ENCODE assay signal across 12 cellular contexts in genomic region chr20:50518270-50518721, GRCh38. TPM values are rescaled to one million over a fixed set of nuclear protein-coding genes. Genes with fewer than 3 reads are reported as not detected.
DNase-seq lines count a peak whose midpoint lies in the region; ATAC-seq and TF ChIP-seq lines count a peak whose summit lies in the region.
"Had no signal": no experiment of that assay in that cellular context is flagged by ENCODE, and none has a peak within 500 bp of the region (broad histone marks: within the 10 kb centered on the region; RNA-seq: fewer than 3 reads in every experiment).

No MANE protein-coding gene starts in this region.

- POLR2A ChIA-PET in CD4-positive, alpha-beta T cell (lab: Charles Lee) = interaction anchor here (0.7 to 4.5 kb wide), 8 partner anchors 8 to 327 kb away, joined by 3 to 51 read pairs (median 4); partner anchors contain the start of gene PTPN1
- POLR2A ChIA-PET in PC-3 (lab: Charles Lee; ENCODE audit: unreplicated experiment) = no interaction called here

- H3K4me3 Mint-ChIP-seq in CD4-positive, alpha-beta T cell = peak overlapping the region; percentile 74
- H3K4me3 Mint-ChIP-seq in nephron = no peak overlapping the region

- peak overlapping the region; percentile 39 for H3K4me2 ChIP-seq in PC-3 (ENCODE audit: low read length)
- H3K4me2 ChIP-seq in Karpas-422 (ENCODE audit: low read depth, low read length, poor library complexity, severe bottlenecking) = no peak overlapping the region

- ATAC-seq in CD4-positive, alpha-beta T cell (ENCODE audit: poor library complexity) = peak; percentile 32
- no peak for ATAC-seq in PC-3
- no peak for ATAC-seq in HG03039 (IDR thresholded peaks at IDR 0.05; ENCODE audit: unreplicated experiment)
- ATAC-seq: sciatic nerve had no signal

- peaks cover 100% of the 10 kb centered on the region for H3K4me1 Mint-ChIP-seq in CD4-positive, alpha-beta T cell (ENCODE audit: low read depth)
- H3K4me1 Mint-ChIP-seq in nephron = peaks cover 41% of the 10 kb centered on the region

- H3K9me3 Mint-ChIP-seq in CD4-positive, alpha-beta T cell = no peaks in the 10 kb centered on the region
- H3K9me3 Mint-ChIP-seq in nephron = no peaks in the 10 kb centered on the region

- no peak overlapping the region for H3K4me3 ChIP-seq in PC-3 (ENCODE audit: low read length)
- H3K4me3 ChIP-seq in choroid plexus epithelial cell (ENCODE audit: low read depth, low read length) = no peak overlapping the region
- no peak overlapping the region for H3K4me3 ChIP-seq in Karpas-422 (ENCODE audit: low read length)
- H3K4me3 ChIP-seq: testis had no signal

- H3K27me3 ChIP-seq in CD4-positive, alpha-beta T cell (ENCODE audit: control insufficient read depth, insufficient read depth, low read length) = no peaks in the 10 kb centered on the region
- H3K27me3 ChIP-seq in PC-3 (ENCODE audit: low read length) (no peaks in the 10 kb centered on the region), Karpas-422 (ENCODE audit: low read length) (no peaks in the 10 kb centered on the region)
- H3K27me3 ChIP-seq: testis had no signal

- CTCF ChIA-PET in CD4-positive, alpha-beta T cell (lab: Charles Lee) = interaction anchor here (0.6 to 1.4 kb wide), 3 partner anchors 25 to 52 kb away, joined by 3 read pairs; no protein-coding TSS in a partner anchor
- CTCF ChIA-PET in PC-3 (lab: Charles Lee) = no interaction called here

- peaks cover 6% of the 10 kb centered on the region for H3K36me3 Mint-ChIP-seq in CD4-positive, alpha-beta T cell (ENCODE audit: low read depth)
- peaks cover 4% of the 10 kb centered on the region for H3K36me3 Mint-ChIP-seq in nephron (ENCODE audit: low read depth)

- H3K9me2 ChIP-seq in PC-3 (replicated peaks; ENCODE audit: low read length) (no peaks in the 10 kb centered on the region), Karpas-422 (replicated peaks; ENCODE audit: insufficient read depth, low read length) (no peaks in the 10 kb centered on the region)

- peak overlapping the region; percentile 82 for H3K27ac Mint-ChIP-seq in CD4-positive, alpha-beta T cell
- peak overlapping the region in 2 of 3 experiments; percentile 42 to 65 for H3K27ac Mint-ChIP-seq in nephron

- H4K20me1 ChIP-seq in PC-3 (ENCODE audit: low read length) (peaks cover 30% of the 10 kb centered on the region; the same call in 1 of the 2 replicates), Karpas-422 (ENCODE audit: insufficient read depth, low read depth, low read length) (peaks cover 93% of the 10 kb centered on the region)

- H3K36me3 ChIP-seq in PC-3 (ENCODE audit: low read depth, low read length) = no peaks in the 10 kb centered on the region
- no peaks in the 10 kb centered on the region for H3K36me3 ChIP-seq in Karpas-422 (ENCODE audit: insufficient read depth, low read length)

- no TSS peak for BruUV-seq in PC-3 (replicated peaks; lab: Mats Ljungman, UMichigan)

- H2AFZ ChIP-seq in PC-3 (ENCODE audit: low read length) (no peak overlapping the region), Karpas-422 (ENCODE audit: low read length) (no peak overlapping the region)

- no peaks in the 10 kb centered on the region for H3K27me3 Mint-ChIP-seq in CD4-positive, alpha-beta T cell
- H3K27me3 Mint-ChIP-seq in nephron (ENCODE audit: low read depth) = no peaks in the 10 kb centered on the region

- peaks cover 44% of the 10 kb centered on the region for H3K4me1 ChIP-seq in PC-3 (ENCODE audit: insufficient read depth, low read length)
- H3K4me1 ChIP-seq in Karpas-422 (ENCODE audit: low read length) = peaks cover 23% of the 10 kb centered on the region

- H3K9me3 ChIP-seq in CD4-positive, alpha-beta T cell (ENCODE audit: control insufficient read depth, low read length) = no peaks in the 10 kb centered on the region
- H3K9me3 ChIP-seq in PC-3 (ENCODE audit: low read length) (no peaks in the 10 kb centered on the region), Karpas-422 (ENCODE audit: low read length) (no peaks in the 10 kb centered on the region)
- H3K9me3 ChIP-seq: testis had no signal

- peaks cover 98% of the 10 kb centered on the region for H3K79me2 ChIP-seq in PC-3 (ENCODE audit: low read length)
- peaks cover 4% of the 10 kb centered on the region; the same call in 1 of the 2 replicates for H3K79me2 ChIP-seq in Karpas-422 (ENCODE audit: low read length)

- no peak for TF ChIP-seq CTCF in CD4-positive, alpha-beta T cell (IDR thresholded peaks at IDR 0.05)
- no peak for TF ChIP-seq CTCF in PC-3 (conservative IDR thresholded peaks at IDR 0.05; ENCODE audit: low read depth, low read length)
- no peak for TF ChIP-seq CTCF in choroid plexus epithelial cell (conservative IDR thresholded peaks at IDR 0.05; ENCODE audit: low read depth, low read length)
- no peak for TF ChIP-seq CTCF in nephron (IDR thresholded peaks at IDR 0.05; ENCODE audit: unreplicated experiment in 3 of 3)

- no peaks in the 10 kb centered on the region for H3F3A ChIP-seq in PC-3 (ENCODE audit: low read length, unreplicated experiment)

- H3K9ac ChIP-seq in PC-3 (ENCODE audit: low read length) (no peak overlapping the region), Karpas-422 (ENCODE audit: low read length) (no peak overlapping the region)

- DNase-seq in CD4-positive, alpha-beta T cell = no peak
- DNase-seq in PC-3 (peak; percentile 51), choroid plexus epithelial cell (ENCODE audit: low read depth) (peak; percentile 66), Karpas-422 (no peak), kidney glomerular epithelial cell (lab: John Stamatoyannopoulos, UW) (no peak), DMS 273 (lab: John Stamatoyannopoulos, UW; ENCODE audit: unreplicated experiment) (no peak)
- DNase-seq: activated effector memory CD4-positive, alpha-beta T cell treated with anti-CD3 and anti-CD28 coated beads, Interleukin-2, amount 50 U/mL, for 16 hours; RPMI8226; testis had no signal

- peak overlapping the region; percentile 48 for H3K27ac ChIP-seq in CD4-positive, alpha-beta T cell (ENCODE audit: low read depth, low read length)
- no peak overlapping the region for H3K27ac ChIP-seq in PC-3 (ENCODE audit: low read length)
- no peak overlapping the region for H3K27ac ChIP-seq in Karpas-422 (ENCODE audit: low read length)
- H3K27ac ChIP-seq: testis had no signal

- intact Hi-C loops in CD4-positive, alpha-beta T cell (cut with DNase I, micrococcal nuclease) = loop anchor here (2.0 to 10.0 kb wide), 4 partner anchors 17 to 417 kb away; partner anchors contain the start of gene ADNP (in 1 of the 2)
- intact Hi-C loops in PC-3 (cut with micrococcal nuclease) = no loop called here

RNA-seq across cellular contexts. Expression of gene PTPN1, which starts 8.1 kb away (rescaled TPM):
- 10 to 100 TPM; 82.3 to 82.8 TPM for total RNA-seq in CD4-positive, alpha-beta T cell
- 47.2 and 47.7 TPM in 2 replicates for total RNA-seq in PC-3 (2014; rRNA removed)
- total RNA-seq in Karpas-422 (2014; rRNA removed; shearing (Covaris generic); ENCODE audit: low replicate concordance) = 6.5 and 10.9 TPM in 2 replicates

Comparison
In these comparisons a context has a peak if more than half of its experiments do, and no peak if none do; other contexts are left out.
1. DNase-seq: peak in PC-3 (single experiment) and choroid plexus epithelial cell (single experiment); none in CD4-positive, alpha-beta T cell (0 of 10), Karpas-422 (single experiment), kidney glomerular epithelial cell (single experiment) and DMS 273 (single experiment).